32 cellular contexts compared by ENCODE assay signal in genomic region chr7:121030308-121030707, GRCh38. TPM values are rescaled to one million over a fixed set of nuclear protein-coding genes. Genes with fewer than 3 reads are reported as not detected.
"Had no signal": no experiment of that assay in that cellular context is flagged by ENCODE, and none has a peak within 500 bp of the region (broad histone marks: within the 10 kb centered on the region; RNA-seq: fewer than 3 reads in every experiment).

No MANE protein-coding gene starts in this region.

- H3K9me3 Mint-ChIP-seq: activated T-helper 2 cell treated with anti-CD3 and anti-CD28 coated beads, Interferon-gamma antibody, Interleukin-2, Interleukin-4, amounts not matched to agents 10 μg/mL and 5 μg/mL and 100 μg/mL, durations not matched to agents 14 hours and 24 hours and 36 hours; endodermal cell; T-helper 2 cell treated with Interferon-gamma antibody and Interleukin-4, amounts not matched to agents 5 μg/mL and 100 μg/mL, for 36 hours had no signal

- H3K9me3 ChIP-seq: body of pancreas, gastroesophageal sphincter, psoas muscle, transverse colon had no signal

- H3K27me3 ChIP-seq: body of pancreas, cardiac muscle cell, gastroesophageal sphincter, hepatocyte, transverse colon had no signal

- H3K36me3 Mint-ChIP-seq: activated naive CD4-positive, alpha-beta T cell treated with anti-CD3 and anti-CD28 coated beads, Interleukin-2, amount 50 U/mL, for 72 hours; naive thymus-derived CD4-positive, alpha-beta T cell; stimulated activated memory B cell treated with anti-CD40 and anti-IgM and Interleukin-4, amounts not matched to agents 10 μg/mL and 1 μg/mL and 100 μg/mL, for 72 hours had no signal

- H3K4me1 Mint-ChIP-seq: activated CD4-positive, alpha-beta T cell treated with anti-CD3 and anti-CD28 coated beads for 36 hours; stimulated activated memory B cell treated with anti-CD40 and anti-IgM and Interleukin-4, amounts not matched to agents 10 μg/mL and 1 μg/mL and 100 μg/mL, for 72 hours had no signal

- H3K9ac ChIP-seq: parathyroid adenoma had no signal

- H3K36me3 ChIP-seq: cardiac muscle cell, gastroesophageal sphincter, transverse colon had no signal

- H3K4me3 Mint-ChIP-seq: activated CD4-positive, alpha-beta T cell treated with anti-CD3 and anti-CD28 coated beads for 36 hours; activated CD8-positive, alpha-beta memory T cell treated with anti-CD3 and anti-CD28 coated beads, Interleukin-2, amount 10 ng/mL, durations not matched to agents 7 days and 5 days; activated CD8-positive, alpha-beta T cell treated with anti-CD3 and anti-CD28 coated beads, Interleukin-2, amount 10 ng/mL, durations not matched to agents 7 days and 5 days; endodermal cell; naive thymus-derived CD4-positive, alpha-beta T cell; stimulated activated memory B cell treated with anti-CD40 and anti-IgM and Interleukin-4, amounts not matched to agents 10 μg/mL and 1 μg/mL and 100 μg/mL, for 72 hours; stimulated activated naive CD8-positive, alpha-beta T cell treated with anti-CD3 and anti-CD28 coated beads, Interleukin-15, amount 100 ng/mL, for 72 hours; T-helper 2 cell treated with Interferon-gamma antibody and Interleukin-4, amounts not matched to agents 5 μg/mL and 100 μg/mL, for 36 hours had no signal

- ATAC-seq: activated CD4-positive, alpha-beta T cell treated with anti-CD3 and anti-CD28 coated beads for 36 hours; activated CD8-positive, alpha-beta memory T cell treated with anti-CD3 and anti-CD28 coated beads, Interleukin-2, amount 10 ng/mL, durations not matched to agents 7 days and 5 days; activated CD8-positive, alpha-beta T cell treated with anti-CD3 and anti-CD28 coated beads, Interleukin-2, amount 10 ng/mL, durations not matched to agents 7 days and 5 days; activated naive CD4-positive, alpha-beta T cell treated with anti-CD3 and anti-CD28 coated beads, Interleukin-2, amount 50 U/mL, for 72 hours; body of pancreas; esophagus mucosa; gastroesophageal sphincter; left cardiac atrium; naive thymus-derived CD4-positive, alpha-beta T cell; psoas muscle; stimulated activated memory B cell treated with anti-CD40 and anti-IgM and Interleukin-4, amounts not matched to agents 10 μg/mL and 1 μg/mL and 100 μg/mL, for 72 hours; stimulated activated naive CD8-positive, alpha-beta T cell treated with anti-CD3 and anti-CD28 coated beads, Interleukin-15, amount 100 ng/mL, for 72 hours had no signal

- DNase-seq: activated CD4-positive, alpha-beta T cell treated with anti-CD3 and anti-CD28 coated beads for 36 hours; activated CD4-positive, CD25-positive, alpha-beta regulatory T cell; activated CD8-positive, alpha-beta memory T cell treated with anti-CD3 and anti-CD28 coated beads, Interleukin-2, amount 10 ng/mL, durations not matched to agents 7 days and 5 days; activated CD8-positive, alpha-beta T cell treated with anti-CD3 and anti-CD28 coated beads, Interleukin-2, amount 10 ng/mL, durations not matched to agents 7 days and 5 days; activated naive CD4-positive, alpha-beta T cell; activated T-cell treated with anti-CD3 and anti-CD28 coated beads, Interleukin-2, amount 50 U/mL, for 48 hours; anterior cingulate cortex; body of pancreas; cerebellar nuclear complex; endodermal cell; left cardiac atrium; mammary epithelial cell; midbrain; naive thymus-derived CD4-positive, alpha-beta T cell; occipital lobe; psoas muscle; stimulated activated CD4-positive, alpha-beta T cell treated with anti-CD3 and anti-CD28 coated beads, Interleukin-1b, Interleukin-23, amount 100 ng/mL, for 48 hours; stimulated activated CD4-positive, alpha-beta T cell treated with anti-CD3 and anti-CD28 coated beads, Interleukin-4, amount 100 ng/mL, for 4 hours; stimulated activated CD8-positive, alpha-beta memory T cell treated with anti-CD3 and anti-CD28 coated beads, Interleukin-4, amount 100 ng/mL, for 48 hours; stimulated activated naive CD8-positive, alpha-beta T cell treated with anti-CD3 and anti-CD28 coated beads, Interleukin-15, amount 100 ng/mL, for 72 hours; T-helper 1 cell; transverse colon had no signal

- H3K4me3 ChIP-seq: body of pancreas, cardiac muscle cell, gastroesophageal sphincter, hepatocyte, psoas muscle, smooth muscle cell, transverse colon had no signal

- H3K27ac Mint-ChIP-seq: activated CD4-positive, alpha-beta T cell treated with anti-CD3 and anti-CD28 coated beads for 36 hours; activated CD8-positive, alpha-beta memory T cell treated with anti-CD3 and anti-CD28 coated beads, Interleukin-2, amount 10 ng/mL, durations not matched to agents 7 days and 5 days; activated CD8-positive, alpha-beta T cell treated with anti-CD3 and anti-CD28 coated beads, Interleukin-2, amount 10 ng/mL, durations not matched to agents 7 days and 5 days; activated naive CD4-positive, alpha-beta T cell treated with anti-CD3 and anti-CD28 coated beads, Interleukin-2, amount 50 U/mL, for 72 hours; activated T-helper 2 cell treated with anti-CD3 and anti-CD28 coated beads, Interferon-gamma antibody, Interleukin-2, Interleukin-4, amounts not matched to agents 10 μg/mL and 5 μg/mL and 100 μg/mL, durations not matched to agents 14 hours and 24 hours and 36 hours; endodermal cell; naive thymus-derived CD4-positive, alpha-beta T cell; stimulated activated memory B cell treated with anti-CD40 and anti-IgM and Interleukin-4, amounts not matched to agents 10 μg/mL and 1 μg/mL and 100 μg/mL, for 72 hours; stimulated activated naive CD8-positive, alpha-beta T cell treated with anti-CD3 and anti-CD28 coated beads, Interleukin-15, amount 100 ng/mL, for 72 hours; T-helper 2 cell treated with Interferon-gamma antibody and Interleukin-4, amounts not matched to agents 5 μg/mL and 100 μg/mL, for 36 hours had no signal

- H3K4me1 ChIP-seq: body of pancreas, parathyroid adenoma had no signal

RNA-seq across cellular contexts. Expression of gene CPED1, which starts 41.8 kb away (rescaled TPM):
- total RNA-seq: activated CD4-positive, alpha-beta T cell treated with anti-CD3 and anti-CD28 coated beads for 36 hours; activated CD8-positive, alpha-beta T cell treated with anti-CD3 and anti-CD28 coated beads, Interleukin-2, amount 10 ng/mL, durations not matched to agents 7 days and 5 days; activated naive CD4-positive, alpha-beta T cell treated with anti-CD3 and anti-CD28 coated beads, Interleukin-2, amount 50 U/mL, for 72 hours; activated T-helper 2 cell treated with anti-CD3 and anti-CD28 coated beads, Interferon-gamma antibody, Interleukin-2, Interleukin-4, amounts not matched to agents 10 μg/mL and 5 μg/mL and 100 μg/mL, durations not matched to agents 14 hours and 24 hours and 36 hours had no signal
